1 cellular context compared by ENCODE assay signal in genomic region chr11:124915541-124916369, GRCh38.
TF ChIP-seq lines count a peak whose summit lies in the region.

No MANE protein-coding gene starts in this region.

TF ChIP-seq in endothelial cell of umbilical vein, 7 proteins besides CTCF, POLR2A, EP300 and RAD21:
- peak; percentile 78 for TF ChIP-seq GATA2 (IDR thresholded peaks at IDR 0.05; ENCODE audit: insufficient read depth, insufficient read length, low read depth, low read length)
- TF ChIP-seq POLR2AphosphoS5 (IDR thresholded peaks at IDR 0.05; ENCODE audit: insufficient read depth, low read depth, low read length), result no peak
- peak; percentile 84 for TF ChIP-seq FOS (IDR thresholded peaks at IDR 0.05; ENCODE audit: borderline replicate concordance, insufficient read depth, low read length)
- no peak for TF ChIP-seq EZH2 (IDR thresholded peaks at IDR 0.05; ENCODE audit: borderline replicate concordance, low read depth, low read length, severe bottlenecking)
- TF ChIP-seq JUN (IDR thresholded peaks at IDR 0.05; ENCODE audit: borderline replicate concordance, insufficient read depth, insufficient read length, low read depth), result peak; percentile 89
